Comparison of ENCODE assay signal across 8 cellular contexts in the genomic region with DNA sequence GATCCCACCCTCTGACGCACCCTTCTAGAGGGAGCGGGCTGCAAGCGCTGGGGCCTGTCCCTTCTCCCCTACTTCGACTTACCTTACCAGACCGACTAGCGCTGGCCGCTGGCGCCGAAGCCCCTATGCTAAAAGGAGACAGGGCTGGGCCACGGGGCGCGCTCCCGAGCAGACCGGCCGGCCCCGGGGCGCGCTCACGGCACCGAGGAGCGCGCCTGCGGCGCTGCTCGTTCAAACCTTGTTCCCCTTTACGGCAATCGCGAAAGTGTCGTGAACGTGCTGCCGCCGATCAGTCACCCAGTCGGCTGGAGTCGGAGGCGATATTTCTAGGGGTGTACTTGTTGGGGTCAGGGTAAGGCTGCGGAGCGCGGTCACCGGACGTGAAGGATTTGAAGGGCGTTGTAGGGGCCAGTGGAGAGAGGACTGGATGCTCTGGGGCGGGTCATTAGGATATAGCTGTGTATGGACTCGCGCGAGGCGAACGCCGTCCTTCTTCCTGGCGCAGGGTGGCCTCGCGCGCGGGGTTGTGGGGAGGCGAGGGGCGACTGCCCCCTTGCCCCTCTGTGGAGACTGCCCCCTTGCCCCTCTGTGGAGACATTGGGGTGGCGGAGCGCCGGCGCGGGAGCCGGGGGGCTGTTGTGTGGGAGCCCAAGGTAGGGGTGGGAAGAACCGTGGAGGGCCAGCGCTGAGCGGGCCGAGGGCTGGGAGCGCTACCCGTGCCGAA.
DNase-seq lines count a peak whose midpoint lies in the region; ATAC-seq, FAIRE-seq and TF ChIP-seq lines count a peak whose summit lies in the region.

Gene CEPT1 (plus strand): TSS at position 268 of the 724 bp plus-strand sequence. CDS start 7,492 bp downstream, outside the sequence.
Gene DRAM2 (minus strand): TSS at position 138 of the 724 bp plus-strand sequence. CDS start 8,539 bp downstream, outside the sequence.

- peaks cover 34% of the 10 kb centered on the region for H3K36me3 ChIP-seq in OCI-LY1 (ENCODE audit: insufficient read depth, low read length)

- peak; percentile 55 for ATAC-seq in GM21526 (IDR thresholded peaks at IDR 0.05; ENCODE audit: low FRiP score, unreplicated experiment)

- H3K27ac ChIP-seq in OCI-LY1 (ENCODE audit: low read depth, low read length, poor library complexity, severe bottlenecking) = peak within 1 kb of the TSS; percentile 85

- no peak within 1 kb of the TSS for H2AFZ ChIP-seq in OCI-LY1 (ENCODE audit: low read length)

- peaks cover 70% of the 10 kb centered on the region for H3K79me2 ChIP-seq in OCI-LY1 (ENCODE audit: insufficient read depth, low read length)

- H3K4me1 ChIP-seq in OCI-LY1 (ENCODE audit: insufficient read depth, low read length, severe bottlenecking) = peaks cover 73% of the 10 kb centered on the region

- peak; percentile 54 for DNase-seq in D721Med (ENCODE audit: insufficient read length, low spot score)
- peak; percentile 80 for DNase-seq in HuH-7 (ENCODE audit: low spot score)
- peak; percentile 86 for DNase-seq in activated T-cell treated with anti-CD3 and anti-CD28 coated beads for 1 hour (ENCODE audit: low read depth)
- peak; percentile 96 for DNase-seq in epithelial cell of esophagus (ENCODE audit: low read depth)
- DNase-seq in middle frontal gyrus (ENCODE audit: extremely low spot score, low spot score) = peak; percentile 90
- peak; percentile 82 to 83 for DNase-seq in stimulated activated CD8-positive, alpha-beta memory T cell treated with anti-CD3 and anti-CD28 coated beads, Interleukin-2, amount 100 ng/mL, for 1 hour (ENCODE audit: low read depth in 2 of 2)

- no peaks in the 10 kb centered on the region for H3F3A ChIP-seq in OCI-LY1 (ENCODE audit: insufficient read depth, low read length)

- no peaks in the 10 kb centered on the region for H3K9me2 ChIP-seq in OCI-LY1 (ENCODE audit: low read depth, low read length)

- H3K4me2 ChIP-seq in OCI-LY1 (ENCODE audit: low read length) = peak within 1 kb of the TSS; percentile 97

- no peaks in the 10 kb centered on the region for H4K20me1 ChIP-seq in OCI-LY1 (ENCODE audit: insufficient read depth, low read length)

- FAIRE-seq in D721Med (lab: Jason Lieb, UNC) = no peak

- TF ChIP-seq CTCF in D721Med (IDR thresholded peaks at IDR 0.05; ENCODE audit: insufficient read depth, missing control alignments) (no peak), OCI-LY1 (IDR thresholded peaks at IDR 0.05; ENCODE audit: low read length) (no peak), epithelial cell of esophagus (IDR thresholded peaks at IDR 0.05; ENCODE audit: insufficient read depth, low read depth, low read length, missing control alignments) (no peak)

- H3K27me3 ChIP-seq in OCI-LY1 (ENCODE audit: insufficient read depth, low read length) = no peaks in the 10 kb centered on the region

- H3K4me3 ChIP-seq in OCI-LY1 (ENCODE audit: low read depth, low read length, poor library complexity, severe bottlenecking) = peak within 1 kb of the TSS; percentile 84
- H3K4me3 ChIP-seq in epithelial cell of esophagus (ENCODE audit: low read length) = peak within 1 kb of the TSS; percentile 89

- peak within 1 kb of the TSS; percentile 92 for H3K9ac ChIP-seq in OCI-LY1 (ENCODE audit: low read length)

- no peaks in the 10 kb centered on the region for H3K9me3 ChIP-seq in OCI-LY1 (ENCODE audit: low read length)

Comparison
In these comparisons a context has a peak if more than half of its experiments do, and no peak if none do; other contexts are left out.
1. Peak in every context shown above with its lines: DNase-seq, ATAC-seq, H3K4me3 ChIP-seq and H3K27ac ChIP-seq.